32 cellular contexts compared by ENCODE assay signal in the genomic region with DNA sequence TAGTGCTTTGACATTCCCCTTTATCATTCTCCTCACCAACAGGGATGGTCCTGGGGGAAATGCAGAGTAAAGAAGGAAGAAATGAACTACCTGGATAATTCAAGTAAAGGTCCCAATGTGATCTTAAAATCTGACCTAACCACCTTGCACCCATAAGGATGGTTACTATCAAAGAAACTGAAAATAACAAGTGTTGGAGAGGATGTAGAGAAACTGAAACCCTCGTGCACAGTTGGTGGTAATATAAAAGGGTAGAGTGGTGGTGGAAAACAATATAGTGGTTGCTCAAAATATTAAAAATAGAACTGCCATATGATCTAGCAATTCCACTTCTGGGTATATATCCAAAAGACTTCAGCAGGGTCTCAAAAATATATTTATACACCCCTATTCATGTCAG.
"Had no signal": no experiment of that assay in that cellular context is flagged by ENCODE, and none has a peak within 500 bp of the region (broad histone marks: within the 10 kb centered on the region; RNA-seq: fewer than 3 reads in every experiment).

No MANE protein-coding gene starts in this region.

- H3K9me3 ChIP-seq: Peyer's patch, SJSA1, SK-N-SH had no signal

- ATAC-seq: PC-3 had no signal

- H3K4me1 ChIP-seq: Peyer's patch, SJSA1 had no signal

- H3K36me3 ChIP-seq: Peyer's patch, SJSA1 had no signal

- DNase-seq: Karpas-422, NCI-H1048, NCI-H1092 treated with DMSO at 0.1 percent for 48 hours, NCI-H1105 treated with DMSO at 0.1 percent for 48 hours, NCI-H1417, NCI-H1436, NCI-H146, NCI-H1694, NCI-H187, NCI-H1930, NCI-H2029 treated with DMSO at 0.1 percent for 48 hours, NCI-H2081 treated with DMSO at 0.1 percent for 48 hours, NCI-H2107, NCI-H2171, NCI-H226, NCI-H446 treated with DMSO at 0.1 percent for 48 hours, NCI-H510A, NCI-H524, NCI-H526, NCI-H69, NCI-H748 treated with DMSO at 0.1 percent for 48 hours, NCI-H82, OCI-M1, PC-3, Peyer's patch, Right ventricle myocardium superior, RPMI8226, SHP77 treated with DMSO at 0.1 percent for 48 hours, SK-N-SH, SW 1271, T-helper 1 cell had no signal

- H3K27ac ChIP-seq: Peyer's patch, SJSA1 had no signal

- H3K9ac ChIP-seq: SK-N-SH had no signal

- H3K4me2 ChIP-seq: SK-N-SH had no signal

- H3K4me3 ChIP-seq: Peyer's patch, SJSA1 had no signal

- H3K27me3 ChIP-seq: Peyer's patch, SJSA1 had no signal
